In the genomic region with DNA sequence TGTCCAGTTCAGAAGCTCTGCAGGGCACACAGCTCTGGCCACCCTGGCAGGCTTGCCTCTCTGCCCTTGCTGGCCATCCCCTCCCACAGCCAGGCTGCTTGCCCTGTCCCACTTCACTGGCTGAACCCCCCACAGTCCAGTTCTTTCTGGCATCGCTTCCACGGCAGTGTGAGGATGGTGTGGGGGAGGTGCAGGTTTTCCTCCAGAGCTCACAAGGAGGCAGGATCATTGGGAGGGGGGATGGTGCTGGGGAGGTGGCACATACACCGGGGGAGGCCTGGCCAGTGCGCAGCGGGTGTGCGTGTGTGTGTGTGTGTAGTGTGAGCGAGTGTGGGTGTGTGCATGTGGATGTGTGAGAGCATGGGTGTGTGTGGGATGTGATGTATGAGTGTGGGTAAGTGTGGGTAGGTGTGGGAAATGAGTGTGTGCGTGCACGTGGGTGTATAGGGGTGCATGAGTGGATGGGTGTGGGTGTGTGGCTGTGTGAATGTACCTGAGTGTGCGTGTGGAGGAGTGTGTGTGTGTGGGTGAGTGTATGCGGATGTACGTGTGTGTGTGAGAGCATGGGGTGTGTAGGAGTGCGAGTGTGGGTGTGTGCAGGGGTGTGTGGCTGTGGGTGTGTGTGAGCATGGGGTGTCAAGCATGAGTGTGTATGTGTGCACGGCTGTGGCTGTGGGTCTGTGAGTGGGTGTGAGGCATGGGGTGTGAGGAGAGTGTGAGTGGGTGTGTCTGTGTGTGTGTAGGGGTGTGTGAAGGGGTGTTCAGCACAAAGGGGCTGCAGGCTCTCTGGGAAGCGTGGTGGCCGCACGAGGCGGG, we compare ENCODE assay signal across 11 cellular contexts.
DNase-seq lines count a peak whose midpoint lies in the region; ATAC-seq and TF ChIP-seq lines count a peak whose summit lies in the region.
"Had no signal": no experiment of that assay in that cellular context is flagged by ENCODE, and none has a peak within 500 bp of the region (broad histone marks: within the 10 kb centered on the region; RNA-seq: fewer than 3 reads in every experiment).

No MANE protein-coding gene starts in this region.

- ATAC-seq in WTC11 (no peak), foreskin keratinocyte (peak; percentile 3)

- no peak overlapping the region for H3K27ac ChIP-seq in foreskin keratinocyte
- H3K27ac ChIP-seq: adrenal gland had no signal

- H3K27me3 Mint-ChIP-seq in WTC11 (ENCODE audit: low read depth) = no peaks in the 10 kb centered on the region
- no peaks in the 10 kb centered on the region for H3K27me3 Mint-ChIP-seq in progenitor cell of endocrine pancreas

- peak; percentile 20 to 48 for DNase-seq in activated CD4-positive, alpha-beta T cell treated with anti-CD3 and anti-CD28 coated beads for 4 hours
- no peak for DNase-seq in activated CD4-positive, alpha-beta T cell treated with anti-CD3 and anti-CD28 coated beads for 1 hour
- DNase-seq in WTC11 (ENCODE audit: low spot score) (no peak), foreskin keratinocyte (no peak), progenitor cell of endocrine pancreas (ENCODE audit: low spot score, unreplicated experiment) (no peak), hepatic stellate cell (ENCODE audit: low spot score) (no peak), NCI-H2029 treated with DMSO at 0.1 percent for 48 hours (lab: John Stamatoyannopoulos, UW) (no peak), NCI-H187 (lab: John Stamatoyannopoulos, UW) (no peak)
- DNase-seq: adrenal gland, NCI-H1105, NCI-H446 had no signal

- no peaks in the 10 kb centered on the region for H3K9me3 Mint-ChIP-seq in WTC11
- H3K9me3 Mint-ChIP-seq in progenitor cell of endocrine pancreas (ENCODE audit: low read depth) = no peaks in the 10 kb centered on the region

- H3K4me3 Mint-ChIP-seq in WTC11 (peak overlapping the region; percentile 36), progenitor cell of endocrine pancreas (ENCODE audit: low read depth) (peak overlapping the region; percentile 31)

- H3K4me1 ChIP-seq in foreskin keratinocyte = no peaks in the 10 kb centered on the region
- H3K4me1 ChIP-seq: adrenal gland had no signal

- CTCF ChIA-PET in WTC11 (lab: Charles Lee) = interaction anchor here (0.6 to 12.5 kb wide), 13 partner anchors 10 to 230 kb away, joined by 3 to 196 read pairs (median 9); no protein-coding TSS in a partner anchor

- TF ChIP-seq CTCF in WTC11 (IDR thresholded peaks at IDR 0.05) (no peak), foreskin keratinocyte (conservative IDR thresholded peaks at IDR 0.05) (no peak), progenitor cell of endocrine pancreas (IDR thresholded peaks at IDR 0.05; ENCODE audit: unreplicated experiment) (no peak)

- POLR2A ChIA-PET in WTC11 (lab: Charles Lee) = no interaction called here

- H3K27ac Mint-ChIP-seq in WTC11 (no peak overlapping the region), progenitor cell of endocrine pancreas (peak overlapping the region; percentile 93)

- H3K27me3 ChIP-seq in foreskin keratinocyte = peaks cover 7% of the 10 kb centered on the region
- H3K27me3 ChIP-seq: adrenal gland had no signal

- H3K36me3 Mint-ChIP-seq in WTC11 (no peaks in the 10 kb centered on the region), progenitor cell of endocrine pancreas (ENCODE audit: insufficient read depth) (no peaks in the 10 kb centered on the region)

- H3K4me1 Mint-ChIP-seq in WTC11 = peaks cover 10% of the 10 kb centered on the region
- peaks cover 4% of the 10 kb centered on the region for H3K4me1 Mint-ChIP-seq in progenitor cell of endocrine pancreas (ENCODE audit: low read depth)

TF ChIP-seq in WTC11, 78 proteins besides CTCF, POLR2A, EP300 and RAD21:
- TF ChIP-seq ZNF263 (CRISPR knock-in tag; IDR thresholded peaks at IDR 0.05; ENCODE audit: low read depth) = no peak
- TF ChIP-seq, protein P1, sequence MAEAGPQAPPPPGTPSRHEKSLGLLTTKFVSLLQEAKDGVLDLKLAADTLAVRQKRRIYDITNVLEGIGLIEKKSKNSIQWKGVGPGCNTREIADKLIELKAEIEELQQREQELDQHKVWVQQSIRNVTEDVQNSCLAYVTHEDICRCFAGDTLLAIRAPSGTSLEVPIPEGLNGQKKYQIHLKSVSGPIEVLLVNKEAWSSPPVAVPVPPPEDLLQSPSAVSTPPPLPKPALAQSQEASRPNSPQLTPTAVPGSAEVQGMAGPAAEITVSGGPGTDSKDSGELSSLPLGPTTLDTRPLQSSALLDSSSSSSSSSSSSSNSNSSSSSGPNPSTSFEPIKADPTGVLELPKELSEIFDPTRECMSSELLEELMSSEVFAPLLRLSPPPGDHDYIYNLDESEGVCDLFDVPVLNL (CRISPR knock-in tag; IDR thresholded peaks at IDR 0.05; ENCODE audit: borderline replicate concordance, low read depth) = 0 out of 2 replicates have a peak, but pooled peaks have one; percentile 29

Comparison
In these comparisons a context has a peak if more than half of its experiments do, and no peak if none do; other contexts are left out.
1. DNase-seq: peak in activated CD4-positive, alpha-beta T cell treated with anti-CD3 and anti-CD28 coated beads for 4 hours (2 of 2); none in activated CD4-positive, alpha-beta T cell treated with anti-CD3 and anti-CD28 coated beads for 1 hour (single experiment), WTC11 (single experiment), foreskin keratinocyte (0 of 2), progenitor cell of endocrine pancreas (single experiment), hepatic stellate cell (single experiment), NCI-H2029 treated with DMSO at 0.1 percent for 48 hours (single experiment) and NCI-H187 (0 of 2).